In genomic region chr1:185450123-185450788, GRCh38 we compare ENCODE assay signal across 17 cellular contexts.
DNase-seq lines count a peak whose midpoint lies in the region; ATAC-seq, FAIRE-seq and TF ChIP-seq lines count a peak whose summit lies in the region.
"Had no signal": no experiment of that assay in that cellular context is flagged by ENCODE, and none has a peak within 500 bp of the region (broad histone marks: within the 10 kb centered on the region; RNA-seq: fewer than 3 reads in every experiment).

No MANE protein-coding gene starts in this region.

- FAIRE-seq in small intestine (lab: Jason Lieb, UNC): no peak
- FAIRE-seq: G401.6, GM12892, H1 had no signal

- H3K4me3 ChIP-seq in hepatocyte (no peak overlapping the region), mucosa of descending colon (no peak overlapping the region), small intestine (ENCODE audit: low read depth in 1 of 2, low read length in 2 of 2) (no peak overlapping the region), coronary artery (no peak overlapping the region)
- H3K4me3 ChIP-seq: GM23248 had no signal

- no peaks in the 10 kb centered on the region for H3K4me1 ChIP-seq in hepatocyte (ENCODE audit: insufficient read depth)
- no peaks in the 10 kb centered on the region for H3K4me1 ChIP-seq in mucosa of descending colon (ENCODE audit: low read depth)
- no peaks in the 10 kb centered on the region for H3K4me1 ChIP-seq in small intestine (ENCODE audit: control insufficient read depth in 2 of 2, insufficient read depth in 1 of 2, low read depth in 1 of 2, low read length in 1 of 2)
- H3K4me1 ChIP-seq: Caco-2 had no signal

- H3K4me2 ChIP-seq in hepatocyte: no peak overlapping the region

- H3K79me2 ChIP-seq in hepatocyte: no peaks in the 10 kb centered on the region

- no peaks in the 10 kb centered on the region for H4K20me1 ChIP-seq in hepatocyte (ENCODE audit: insufficient read depth, poor library complexity, severe bottlenecking)

- TF ChIP-seq CTCF in hepatocyte (IDR thresholded peaks at IDR 0.05; ENCODE audit: poor library complexity) (no peak), mucosa of descending colon (IDR thresholded peaks at IDR 0.05) (no peak), coronary artery (IDR thresholded peaks at IDR 0.05) (no peak)

- 82% methylated on average over 3 of the region's 3 CpGs for WGBS in hepatocyte (ENCODE audit: low lambda C conversion rate, missing lambda C conversion rate)
- 51 to 75% (median 61%) methylated on average over 3 of the region's 3 CpGs for WGBS in small intestine, 3 donors

- intact Hi-C loops in mucosa of descending colon (cut with DNase I, micrococcal nuclease): no loop called here

- H3K36me3 ChIP-seq in hepatocyte (replicated peaks; ENCODE audit: insufficient read depth, low read depth): no peaks in the 10 kb centered on the region
- H3K36me3 ChIP-seq in mucosa of descending colon (ENCODE audit: low read depth): no peaks in the 10 kb centered on the region
- H3K36me3 ChIP-seq in small intestine (ENCODE audit: control insufficient read depth in 2 of 2, insufficient read depth in 2 of 2, low read length in 2 of 2): no peaks in the 10 kb centered on the region

- peak; percentile 89 for ATAC-seq in mucosa of descending colon
- no peak for ATAC-seq in HG03432 (IDR thresholded peaks at IDR 0.05; ENCODE audit: unreplicated experiment)
- no peak for ATAC-seq in GM19324 (IDR thresholded peaks at IDR 0.05; ENCODE audit: low FRiP score, unreplicated experiment)
- ATAC-seq: CD8-positive, alpha-beta T cell had no signal

- H3K9me3 ChIP-seq in hepatocyte (ENCODE audit: low read depth): no peaks in the 10 kb centered on the region
- no peaks in the 10 kb centered on the region for H3K9me3 ChIP-seq in mucosa of descending colon
- H3K9me3 ChIP-seq in small intestine (ENCODE audit: control insufficient read depth, low read depth): no peaks in the 10 kb centered on the region
- H3K9me3 ChIP-seq: Caco-2 had no signal

- H2AFZ ChIP-seq in hepatocyte: no peak overlapping the region
- H2AFZ ChIP-seq: GM23248 had no signal

- H3K27me3 ChIP-seq in hepatocyte: no peaks in the 10 kb centered on the region
- no peaks in the 10 kb centered on the region for H3K27me3 ChIP-seq in small intestine (ENCODE audit: control insufficient read depth in 2 of 2, insufficient read depth in 2 of 2, low read length in 2 of 2)

- H3K9me2 ChIP-seq in hepatocyte (replicated peaks; ENCODE audit: insufficient read depth): no peaks in the 10 kb centered on the region

- H3K27ac ChIP-seq in hepatocyte: peak overlapping the region; percentile 52
- H3K27ac ChIP-seq in small intestine (ENCODE audit: low read depth in 1 of 2, low read length in 1 of 2): peak overlapping the region; percentile 41 to 61
- H3K27ac ChIP-seq in coronary artery: no peak overlapping the region
- H3K27ac ChIP-seq: GM23248 had no signal

- DNase-seq in hepatocyte (ENCODE audit: low spot score): no peak
- DNase-seq in mucosa of descending colon: peak in 1 of 3 donors; percentile 49
- DNase-seq in small intestine: peak; percentile 75
- DNase-seq in coronary artery (ENCODE audit: low spot score): no peak
- DNase-seq: C1 segment of cervical spinal cord; Caco-2; CD4-positive, CD25-positive, alpha-beta regulatory T cell; CD8-positive, alpha-beta T cell; DMS153; DND-41; GM23248; HCEC 1CT had no signal

Comparison
In these comparisons a context has a peak if more than half of its experiments do, and no peak if none do; other contexts are left out.
1. H3K27ac ChIP-seq: peak in hepatocyte (single experiment) and small intestine (2 of 2); none in coronary artery (0 of 2).